ENCODE assay signal across 8 cellular contexts in the genomic region with DNA sequence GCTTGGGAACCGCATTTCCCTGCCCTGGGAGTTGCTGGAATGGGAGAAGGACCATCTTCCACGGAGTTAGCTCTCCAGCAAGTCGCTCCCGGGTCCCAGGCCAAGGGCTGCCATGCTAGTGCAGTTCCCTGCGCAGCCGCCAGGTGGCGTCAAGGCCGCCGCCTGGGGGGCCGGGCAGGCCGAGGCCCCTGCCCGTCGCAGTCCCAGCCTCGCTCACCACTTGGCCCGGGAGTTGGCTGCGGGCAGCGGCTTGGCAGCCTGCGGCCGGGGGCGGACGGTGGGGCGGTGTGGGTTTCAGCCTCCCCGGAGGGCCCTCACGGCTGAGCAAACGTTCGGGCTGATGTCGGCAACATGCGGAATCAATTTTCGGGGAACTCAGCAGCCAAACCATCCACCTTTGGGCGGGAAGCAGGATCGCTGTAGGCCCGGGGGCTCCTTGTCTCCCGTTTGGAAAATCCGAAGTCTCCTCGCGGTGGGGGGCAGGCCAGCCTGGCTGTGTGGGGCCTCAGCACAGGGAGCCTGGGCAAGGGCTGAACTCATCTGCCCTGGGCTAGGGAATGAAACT.
DNase-seq lines count a peak whose midpoint lies in the region; ATAC-seq and TF ChIP-seq lines count a peak whose summit lies in the region.

No MANE protein-coding gene starts in this region.

- no peak overlapping the region for H3K9ac ChIP-seq in GM23248

- H3K36me3 ChIP-seq in GM23248 (ENCODE audit: low read depth) = no peaks in the 10 kb centered on the region
- H3K36me3 ChIP-seq in right atrium auricular region = no peaks in the 10 kb centered on the region
- H3K36me3 ChIP-seq in stomach = no peaks in the 10 kb centered on the region

- H3K9me2 ChIP-seq in GM23248 (ENCODE audit: insufficient read depth) = no peaks in the 10 kb centered on the region

- no peaks in the 10 kb centered on the region for H3F3A ChIP-seq in GM23248 (ENCODE audit: insufficient read depth)

- no peaks in the 10 kb centered on the region for H3K9me3 ChIP-seq in GM23248 (ENCODE audit: low read depth)
- H3K9me3 ChIP-seq in right atrium auricular region = no peaks in the 10 kb centered on the region
- H3K9me3 ChIP-seq in stomach = peaks cover 0 to 2% (median 0%) of the 10 kb centered on the region in 4 donors

- DNase-seq in Daoy (ENCODE audit: low read depth) = peak; percentile 58
- peak; percentile 46 for DNase-seq in GM23248
- no peak for DNase-seq in right atrium auricular region (ENCODE audit: low spot score)
- DNase-seq in stomach = no peak
- no peak for DNase-seq in NCI-H446 treated with DMSO at 0.1 percent for 48 hours (lab: John Stamatoyannopoulos, UW)
- DNase-seq in NK-92 (lab: John Stamatoyannopoulos, UW; ENCODE audit: unreplicated experiment) = no peak

- no peaks in the 10 kb centered on the region for H3K79me2 ChIP-seq in GM23248 (ENCODE audit: insufficient read depth)

- H3K4me3 ChIP-seq in GM23248 (no peak overlapping the region), WI38 (ENCODE audit: low read depth, low read length) (no peak overlapping the region), right atrium auricular region (no peak overlapping the region), stomach (no peak overlapping the region)

- intact Hi-C loops in stomach (cut with DNase I; ENCODE audit: low total_unique reads) = no loop called here

- H3K27me3 ChIP-seq in GM23248 (replicated peaks; ENCODE audit: insufficient read depth) (peaks cover 15% of the 10 kb centered on the region), right atrium auricular region (no peaks in the 10 kb centered on the region), stomach (no peaks in the 10 kb centered on the region)

- in situ Hi-C loops in GM23248 (cut with MboI) = no loop called here

- peak overlapping the region; percentile 38 for H3K4me2 ChIP-seq in GM23248 (ENCODE audit: unreplicated experiment)

- H2AFZ ChIP-seq in GM23248 = 0 out of 2 replicates have a peak overlapping the region, but pooled peaks have one; percentile 32

- ATAC-seq in HG02852 (IDR thresholded peaks at IDR 0.05; ENCODE audit: unreplicated experiment) = no peak

- TF ChIP-seq POLR2A in stomach (IDR thresholded peaks at IDR 0.05) = no peak

- no peak overlapping the region for H3K27ac ChIP-seq in GM23248
- no peak overlapping the region for H3K27ac ChIP-seq in right atrium auricular region
- H3K27ac ChIP-seq in stomach = no peak overlapping the region

- WGBS in GM23248 (ENCODE audit: low coverage in 1 of 2, low lambda C conversion rate in 2 of 2, missing lambda C conversion rate in 2 of 2), 2 experiments = 14 to 16% methylated on average over 23 to 34 of the region's 36 CpGs
- WGBS in stomach, 5 donors = 53 to 71% (median 65%) methylated on average over 18 to 36 of the region's 36 CpGs

- TF ChIP-seq CTCF in WI38 (IDR thresholded peaks at IDR 0.05; ENCODE audit: low read depth, low read length) = peak; percentile 59
- TF ChIP-seq CTCF in right atrium auricular region (IDR thresholded peaks at IDR 0.05) = peak; percentile 83 to 85
- TF ChIP-seq CTCF in stomach (IDR thresholded peaks at IDR 0.05) = peak in 4 of 7 experiments; percentile 10 to 65 (median 52)

- TF ChIP-seq EP300 in stomach (IDR thresholded peaks at IDR 0.05) = no peak

- no peaks in the 10 kb centered on the region for H4K20me1 ChIP-seq in GM23248 (ENCODE audit: insufficient read depth)

- H3K4me1 ChIP-seq in GM23248 (ENCODE audit: insufficient read depth) = no peaks in the 10 kb centered on the region
- peaks cover 0 to 4% of the 10 kb centered on the region in 2 donors for H3K4me1 ChIP-seq in right atrium auricular region
- peaks cover 0 to 10% (median 0%) of the 10 kb centered on the region in 4 donors for H3K4me1 ChIP-seq in stomach

Comparison
In these comparisons a context has a peak if more than half of its experiments do, and no peak if none do; other contexts are left out.
1. DNase-seq: peak in Daoy (single experiment) and GM23248 (single experiment); none in right atrium auricular region (single experiment), stomach (single experiment), NCI-H446 treated with DMSO at 0.1 percent for 48 hours (single experiment) and NK-92 (single experiment).
2. Peak in every context shown above with its lines, with median percentiles within 50 percentile points of each other: CTCF ChIP-seq.